Comparison of ENCODE assay signal across 8 cellular contexts in genomic region chr6:30213999-30214982, GRCh38. TPM values are rescaled to one million over a fixed set of nuclear protein-coding genes. Genes with fewer than 3 reads are reported as not detected.
DNase-seq lines count a peak whose midpoint lies in the region; ATAC-seq and TF ChIP-seq lines count a peak whose summit lies in the region.

No MANE protein-coding gene starts in this region.

- intact Hi-C loops in Right ventricle myocardium inferior (cut with DNase I), result loop anchor here (2.0 kb wide), 1 partner anchor 111 kb away; no protein-coding TSS in a partner anchor
- intact Hi-C loops in testis (cut with DNase I; ENCODE audit: low total_unique reads), result no loop called here

- ATAC-seq in GM21529 (IDR thresholded peaks at IDR 0.05; ENCODE audit: unreplicated experiment) (peak; percentile 62), Right ventricle myocardium inferior (peak; percentile 92)

- H3K4me1 ChIP-seq in testis, result peaks cover 18% of the 10 kb centered on the region

- H3K27ac ChIP-seq in KOPT-K1 (ENCODE audit: low read depth, low read length, poor library complexity, severe bottlenecking) (peak overlapping the region; percentile 89), testis (peak overlapping the region; percentile 93 to 96)

- H3K9me3 ChIP-seq in KOPT-K1 (ENCODE audit: insufficient read depth, low read length, poor library complexity, severe bottlenecking) (no peaks in the 10 kb centered on the region), testis (no peaks in the 10 kb centered on the region)

- no peaks in the 10 kb centered on the region for H3K9me3 Mint-ChIP-seq in activated naive CD8-positive, alpha-beta T cell treated with anti-CD3 and anti-CD28 coated beads for 36 hours
- no peaks in the 10 kb centered on the region for H3K9me3 Mint-ChIP-seq in osteocyte (ENCODE audit: unreplicated experiment)

- no peak for TF ChIP-seq POLR2A in testis (IDR thresholded peaks at IDR 0.05)

- peak overlapping the region; percentile 93 to 97 for H3K4me3 ChIP-seq in testis

- H3K36me3 ChIP-seq in KOPT-K1 (ENCODE audit: insufficient read depth, low read length) (peaks cover 15% of the 10 kb centered on the region; the same call in 1 of the 2 replicates), testis (ENCODE audit: low read depth, missing control alignments) (no peaks in the 10 kb centered on the region)

- H3K27me3 ChIP-seq in testis, result no peaks in the 10 kb centered on the region

- H3K4me3 Mint-ChIP-seq in activated naive CD8-positive, alpha-beta T cell treated with anti-CD3 and anti-CD28 coated beads for 36 hours, result peak overlapping the region; percentile 98
- H3K4me3 Mint-ChIP-seq in osteocyte (ENCODE audit: unreplicated experiment), result peak overlapping the region; percentile 97

- peak overlapping the region; percentile 99 for H3K27ac Mint-ChIP-seq in activated naive CD8-positive, alpha-beta T cell treated with anti-CD3 and anti-CD28 coated beads for 36 hours
- peak overlapping the region; percentile 99 for H3K27ac Mint-ChIP-seq in osteocyte (ENCODE audit: unreplicated experiment)

- DNase-seq in DMS114 treated with DMSO at 0.1 percent for 48 hours (lab: John Stamatoyannopoulos, UW; ENCODE audit: unreplicated experiment) (peak; percentile 56), SKM-1 (lab: John Stamatoyannopoulos, UW; ENCODE audit: unreplicated experiment) (peak; percentile 63), Right ventricle myocardium inferior (ENCODE audit: missing footprints) (peak; percentile 93), osteocyte (ENCODE audit: extremely low spot score, unreplicated experiment) (no peak), testis (peak; percentile 89)
- peak; percentile 81 for DNase-seq in activated naive CD8-positive, alpha-beta T cell treated with anti-CD3 and anti-CD28 coated beads for 36 hours

- no peak for TF ChIP-seq CTCF in osteocyte (IDR thresholded peaks at IDR 0.05)
- no peak for TF ChIP-seq CTCF in testis (IDR thresholded peaks at IDR 0.05)

- WGBS in testis, 2 donors, result 14 to 26% methylated on average over 22 to 55 of the region's 55 CpGs

- peaks cover 21% of the 10 kb centered on the region for H3K36me3 Mint-ChIP-seq in activated naive CD8-positive, alpha-beta T cell treated with anti-CD3 and anti-CD28 coated beads for 36 hours
- H3K36me3 Mint-ChIP-seq in osteocyte (ENCODE audit: unreplicated experiment), result peaks cover 3% of the 10 kb centered on the region

- H3K27me3 Mint-ChIP-seq in activated naive CD8-positive, alpha-beta T cell treated with anti-CD3 and anti-CD28 coated beads for 36 hours, result no peaks in the 10 kb centered on the region
- H3K27me3 Mint-ChIP-seq in osteocyte (ENCODE audit: unreplicated experiment), result no peaks in the 10 kb centered on the region

- peaks cover 37% of the 10 kb centered on the region for H3K4me1 Mint-ChIP-seq in activated naive CD8-positive, alpha-beta T cell treated with anti-CD3 and anti-CD28 coated beads for 36 hours
- peaks cover 45% of the 10 kb centered on the region for H3K4me1 Mint-ChIP-seq in osteocyte (ENCODE audit: unreplicated experiment)

RNA-seq across cellular contexts. Expression of gene TRIM26, which starts 1.1 kb away (rescaled TPM):
- 10 to 100 TPM; 68.6 to 70.2 TPM for total RNA-seq in activated naive CD8-positive, alpha-beta T cell treated with anti-CD3 and anti-CD28 coated beads for 36 hours
- total RNA-seq in Right ventricle myocardium inferior, result 20.6 TPM
- 39.8 and 41.8 TPM in 2 replicates for total RNA-seq in osteocyte
- total RNA-seq in testis, result 10 to 100 TPM; 67.1 to 75.8 TPM
- polyA plus RNA-seq in testis (ENCODE audit: insufficient read depth, low read depth, low replicate concordance), result 40.3 TPM

RNA-seq across cellular contexts. Expression of gene TRIM15, which starts 50.9 kb away (rescaled TPM):
- total RNA-seq in activated naive CD8-positive, alpha-beta T cell treated with anti-CD3 and anti-CD28 coated beads for 36 hours, result under 1 TPM in 1 of 2 experiments, not detected in 1; 0.29 TPM
- total RNA-seq in Right ventricle myocardium inferior (not detected), osteocyte (not detected in 2 replicates), testis (under 1 TPM in 1 of 2 donors, not detected in 1; 0.25 TPM)
- polyA plus RNA-seq in testis (ENCODE audit: insufficient read depth, low read depth, low replicate concordance), result 1.1 TPM

RNA-seq across cellular contexts. Expression of gene TRIM10, which starts 53.3 kb away (rescaled TPM):
- not detected for total RNA-seq in activated naive CD8-positive, alpha-beta T cell treated with anti-CD3 and anti-CD28 coated beads for 36 hours
- not detected for total RNA-seq in Right ventricle myocardium inferior
- not detected in 2 replicates for total RNA-seq in osteocyte
- total RNA-seq in testis, result under 1 TPM in 1 of 2 donors, not detected in 1; 0.25 TPM
- polyA plus RNA-seq in testis (ENCODE audit: insufficient read depth, low read depth, low replicate concordance), result 0.17 TPM
